Comparison of ENCODE assay signal across 9 cellular contexts in genomic region chr15:28738590-28739292, GRCh38. TPM values are rescaled to one million over a fixed set of nuclear protein-coding genes. Genes with fewer than 3 reads are reported as not detected.
DNase-seq lines count a peak whose midpoint lies in the region; ATAC-seq, FAIRE-seq and TF ChIP-seq lines count a peak whose summit lies in the region.
"Not testable (repeated sequence)": the region's sequence is repeated elsewhere in the genome, so short reads cannot be mapped to it uniquely, and the experiment has no call there.
"Had no signal": no experiment of that assay in that cellular context is flagged by ENCODE, and none has a peak within 500 bp of the region (broad histone marks: within the 10 kb centered on the region; RNA-seq: fewer than 3 reads in every experiment).

No MANE protein-coding gene starts in this region.

- peak overlapping the region; percentile 28 for H3K9ac ChIP-seq in keratinocyte (ENCODE audit: control insufficient read depth, extremely low read depth, insufficient read depth, low read length)
- peak overlapping the region; percentile 57 for H3K9ac ChIP-seq in smooth muscle cell (ENCODE audit: low read depth)

- CTCF ChIA-PET in activated CD8-positive, alpha-beta memory T cell treated with anti-CD3 and anti-CD28 coated beads, Interleukin-2, amount 10 ng/mL, durations not matched to agents 7 days and 5 days (lab: Charles Lee): not testable (repeated sequence)

- not testable (repeated sequence) for H3K36me3 ChIP-seq in ACC112 (ENCODE audit: insufficient read depth, low read length); keratinocyte (ENCODE audit: control insufficient read depth in 2 of 2, extremely low read depth in 1 of 2, insufficient read depth in 2 of 2, low read length in 2 of 2); smooth muscle cell (ENCODE audit: low read depth)

- H3K27me3 Mint-ChIP-seq in activated CD8-positive, alpha-beta memory T cell treated with anti-CD3 and anti-CD28 coated beads, Interleukin-2, amount 10 ng/mL, durations not matched to agents 7 days and 5 days: peaks cover 36% of the 10 kb centered on the region

- WGBS in smooth muscle cell (ENCODE audit: low lambda C conversion rate): 21% methylated on average over 9 of the region's 9 CpGs

- not testable (repeated sequence) for H3F3A ChIP-seq in smooth muscle cell (ENCODE audit: low read depth)

- peak overlapping the region; percentile 60 for H3K27ac Mint-ChIP-seq in activated CD8-positive, alpha-beta memory T cell treated with anti-CD3 and anti-CD28 coated beads, Interleukin-2, amount 10 ng/mL, durations not matched to agents 7 days and 5 days

- H3K9me3 ChIP-seq in keratinocyte (ENCODE audit: control insufficient read depth, low read depth, low read length); smooth muscle cell (replicated peaks; ENCODE audit: low read depth): not testable (repeated sequence)

- peak; percentile 32 for DNase-seq in MV-4-11 (lab: John Stamatoyannopoulos, UW)
- DNase-seq in activated CD8-positive, alpha-beta memory T cell treated with anti-CD3 and anti-CD28 coated beads, Interleukin-2, amount 10 ng/mL, durations not matched to agents 7 days and 5 days: peak; percentile 49
- not testable (repeated sequence) for DNase-seq in cardiac fibroblast (ENCODE audit: low read depth in 2 of 2); keratinocyte (ENCODE audit: low read depth, low spot score); smooth muscle cell (lab: John Stamatoyannopoulos, UW; ENCODE audit: unreplicated experiment)

- H3K79me2 ChIP-seq in ACC112 (ENCODE audit: control insufficient read depth, insufficient read depth, low read length, unreplicated experiment); keratinocyte (ENCODE audit: control insufficient read depth, insufficient read depth, low read length); smooth muscle cell (ENCODE audit: low read depth): not testable (repeated sequence)

- not testable (repeated sequence) for H3K9me3 Mint-ChIP-seq in activated CD8-positive, alpha-beta memory T cell treated with anti-CD3 and anti-CD28 coated beads, Interleukin-2, amount 10 ng/mL, durations not matched to agents 7 days and 5 days (ENCODE audit: low read depth)

- H3K4me1 Mint-ChIP-seq in activated CD8-positive, alpha-beta memory T cell treated with anti-CD3 and anti-CD28 coated beads, Interleukin-2, amount 10 ng/mL, durations not matched to agents 7 days and 5 days: not testable (repeated sequence)

- peak overlapping the region; percentile 62 for H3K4me3 Mint-ChIP-seq in activated CD8-positive, alpha-beta memory T cell treated with anti-CD3 and anti-CD28 coated beads, Interleukin-2, amount 10 ng/mL, durations not matched to agents 7 days and 5 days

- H3K4me3 ChIP-seq in ACC112 (ENCODE audit: low read depth, low read length): peak overlapping the region; percentile 69
- peak overlapping the region; percentile 22 to 27 for H3K4me3 ChIP-seq in cardiac fibroblast (replicated peaks in 1 of 2; ENCODE audit: low read depth in 2 of 2, low read length in 2 of 2)
- H3K4me3 ChIP-seq in keratinocyte (ENCODE audit: control insufficient read depth in 2 of 3, extremely low read depth in 1 of 3, insufficient read depth in 2 of 3, low read depth in 1 of 3, low read length in 3 of 3): not testable (repeated sequence)
- H3K4me3 ChIP-seq in smooth muscle cell: peak overlapping the region; percentile 46

- dilution Hi-C loops in keratinocyte (cut with MboI; ENCODE audit: extremely low pct_ligation_motif_present, low sequenced_read_pairs): not testable (repeated sequence)

- not testable (repeated sequence) for H3K27me3 ChIP-seq in ACC112 (ENCODE audit: insufficient read depth, low read length); keratinocyte (ENCODE audit: control insufficient read depth, extremely low read depth, insufficient read depth, low read length); smooth muscle cell (ENCODE audit: low read depth)

- ATAC-seq in GM19351 (IDR thresholded peaks at IDR 0.05; ENCODE audit: unreplicated experiment): peak; percentile 61
- peak; percentile 70 for ATAC-seq in HG02870 (IDR thresholded peaks at IDR 0.05; ENCODE audit: unreplicated experiment)
- ATAC-seq in activated CD8-positive, alpha-beta memory T cell treated with anti-CD3 and anti-CD28 coated beads, Interleukin-2, amount 10 ng/mL, durations not matched to agents 7 days and 5 days: not testable (repeated sequence)

- FAIRE-seq in keratinocyte (lab: Jason Lieb, UNC): not testable (repeated sequence)

- not testable (repeated sequence) for H3K4me1 ChIP-seq in ACC112 (ENCODE audit: control insufficient read depth, insufficient read depth, low read length, unreplicated experiment); keratinocyte (ENCODE audit: control insufficient read depth, extremely low read depth, insufficient read depth, low read length); smooth muscle cell (ENCODE audit: low read depth)

- H4K20me1 ChIP-seq in keratinocyte (ENCODE audit: control insufficient read depth, extremely low read depth, insufficient read depth, low read length); smooth muscle cell (ENCODE audit: low read depth): not testable (repeated sequence)

- H3K4me2 ChIP-seq in keratinocyte (ENCODE audit: control insufficient read depth, extremely low read depth, insufficient read depth, low read depth, low read length): not testable (repeated sequence)
- H3K4me2 ChIP-seq in smooth muscle cell: peak overlapping the region; percentile 82

- not testable (repeated sequence) for TF ChIP-seq CTCF in cardiac fibroblast (IDR thresholded peaks at IDR 0.05; ENCODE audit: low read depth, low read length); keratinocyte (optimal IDR thresholded peaks at IDR 0.05 in 1 of 3, IDR thresholded peaks at IDR 0.05 in 1 of 3, conservative IDR thresholded peaks at IDR 0.05 in 1 of 3; ENCODE audit: extremely low read depth in 1 of 3, insufficient read depth in 2 of 3, low read length in 3 of 3); smooth muscle cell (IDR thresholded peaks at IDR 0.05; ENCODE audit: borderline replicate concordance, insufficient read depth, poor library complexity, severe bottlenecking)

- H3K9me1 ChIP-seq in keratinocyte (ENCODE audit: control insufficient read depth, extremely low read depth, insufficient read depth, low read length): not testable (repeated sequence)

- H3K36me3 Mint-ChIP-seq in activated CD8-positive, alpha-beta memory T cell treated with anti-CD3 and anti-CD28 coated beads, Interleukin-2, amount 10 ng/mL, durations not matched to agents 7 days and 5 days: not testable (repeated sequence)

- H2AFZ ChIP-seq in ACC112 (ENCODE audit: low read length, unreplicated experiment); keratinocyte (ENCODE audit: control insufficient read depth, low read length): not testable (repeated sequence)
- peak overlapping the region; percentile 54 for H2AFZ ChIP-seq in smooth muscle cell (ENCODE audit: low read depth)

- H3K27ac ChIP-seq in ACC112 (ENCODE audit: low read depth, low read length) (peak overlapping the region; percentile 50), smooth muscle cell (ENCODE audit: low read depth) (peak overlapping the region; percentile 85)
- not testable (repeated sequence) for H3K27ac ChIP-seq in keratinocyte (ENCODE audit: control insufficient read depth, insufficient read depth, low read length)

RNA-seq across cellular contexts. Expression of gene GOLGA8M, which starts 26.5 kb away (rescaled TPM):
- total RNA-seq in activated CD8-positive, alpha-beta memory T cell treated with anti-CD3 and anti-CD28 coated beads, Interleukin-2, amount 10 ng/mL, durations not matched to agents 7 days and 5 days: 1 to 10 TPM; 4.4 to 4.6 TPM
- polyA plus RNA-seq in keratinocyte (0.05 TPM in 1 of 3 replicates, not detected in the others), smooth muscle cell (not detected in 2 replicates)
- polyA plus RNA-seq in keratinocyte (2011; ENCODE audit: low read depth): not detected
- not detected in 2 replicates for polyA plus RNA-seq in keratinocyte (2011; cell fraction: cytosol; rRNA removed)
- 0.98 and 1.5 TPM in 2 replicates for polyA plus RNA-seq in keratinocyte (2011; cell fraction: nucleus; rRNA removed)
- polyA plus RNA-seq in keratinocyte (2012; ENCODE audit: low replicate concordance): not detected in 2 replicates
- not detected in 3 replicates for polyA minus RNA-seq in keratinocyte
- not detected for polyA minus RNA-seq in keratinocyte (2011; cell fraction: cytosol; rRNA and poly(A)+ RNA removed)
- polyA minus RNA-seq in keratinocyte (2011; cell fraction: nucleus; rRNA and poly(A)+ RNA removed): not detected in 2 replicates
- 0.18 and 0.67 TPM in 2 replicates for total RNA-seq in smooth muscle cell
- total RNA-seq: HT1080 had no signal
